29 cellular contexts compared by ENCODE assay signal in the genomic region with DNA sequence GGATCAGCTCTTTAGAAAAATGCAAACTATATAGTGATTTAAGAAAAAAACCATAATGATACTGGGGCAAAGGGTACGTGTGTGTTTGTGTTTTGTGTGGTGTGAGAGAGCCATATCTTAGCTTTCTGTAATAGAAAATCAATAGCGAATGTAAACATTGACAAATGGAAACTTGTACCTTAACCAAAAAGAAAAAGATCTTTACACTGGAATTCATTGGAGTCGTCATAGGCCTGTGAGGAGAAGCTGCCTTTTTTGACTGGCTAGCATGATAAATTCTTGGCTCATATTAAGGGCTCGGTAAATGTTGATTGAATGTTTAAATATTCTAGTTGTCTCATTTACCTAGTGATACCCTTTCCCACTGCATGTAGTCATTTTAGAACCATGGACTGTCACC.
"Had no signal": no experiment of that assay in that cellular context is flagged by ENCODE, and none has a peak within 500 bp of the region (broad histone marks: within the 10 kb centered on the region; RNA-seq: fewer than 3 reads in every experiment).

No MANE protein-coding gene starts in this region.

- H3K4me1 Mint-ChIP-seq: endodermal cell had no signal

- H3K9me3 Mint-ChIP-seq: endodermal cell had no signal

- FAIRE-seq: colon, endometrium, endothelial cell of umbilical vein, frontal cortex had no signal

- H3K27ac Mint-ChIP-seq: dendritic cell treated with granulocyte-macrophage colony-stimulating factor and Interleukin-4, amounts not matched to agents 40 ng/mL and 50 ng/mL, for 4 days; effector memory CD8-positive, alpha-beta T cell; endodermal cell had no signal

- H3K4me3 Mint-ChIP-seq: dendritic cell treated with granulocyte-macrophage colony-stimulating factor and Interleukin-4, amounts not matched to agents 40 ng/mL and 50 ng/mL, for 4 days; effector memory CD8-positive, alpha-beta T cell; endodermal cell had no signal

- DNase-seq: colonic mucosa; cortex of kidney; dermis blood vessel endothelial cell; dorsolateral prefrontal cortex; effector CD4-positive, alpha-beta T cell; effector CD8-positive, alpha-beta T cell; effector memory CD4-positive, alpha-beta T cell; effector memory CD8-positive, alpha-beta T cell; endodermal cell; erythroblast; esophagus squamous epithelium; foreskin fibroblast; foreskin keratinocyte; foreskin melanocyte; gastrocnemius medialis; glutamatergic neuron; head of caudate nucleus; heart left ventricle; heart right ventricle had no signal

- H3K27me3 ChIP-seq: colonic mucosa, dorsolateral prefrontal cortex, esophagus muscularis mucosa, esophagus squamous epithelium, foreskin keratinocyte, gastrocnemius medialis, gastroesophageal sphincter, heart left ventricle, heart right ventricle had no signal

- H3K4me1 ChIP-seq: colonic mucosa, esophagus muscularis mucosa, esophagus squamous epithelium, foreskin keratinocyte, gastrocnemius medialis, gastroesophageal sphincter, heart left ventricle, heart right ventricle had no signal

- H3K36me3 ChIP-seq: colonic mucosa, esophagus muscularis mucosa, esophagus squamous epithelium, gastrocnemius medialis, gastroesophageal sphincter, heart left ventricle, heart right ventricle had no signal

- H3K9me3 ChIP-seq: colonic mucosa, esophagus muscularis mucosa, esophagus squamous epithelium, gastrocnemius medialis, gastroesophageal sphincter had no signal

- H3K27me3 Mint-ChIP-seq: dendritic cell treated with granulocyte-macrophage colony-stimulating factor and Interleukin-4, amounts not matched to agents 40 ng/mL and 50 ng/mL, for 4 days; effector memory CD8-positive, alpha-beta T cell had no signal

- H3K4me3 ChIP-seq: colonic mucosa, coronary artery, dorsolateral prefrontal cortex, esophagus muscularis mucosa, esophagus squamous epithelium, gastrocnemius medialis, gastroesophageal sphincter, heart left ventricle, heart right ventricle had no signal

- H3K27ac ChIP-seq: colonic mucosa, coronary artery, dorsolateral prefrontal cortex, epithelial cell of prostate, esophagus muscularis mucosa, esophagus squamous epithelium, foreskin keratinocyte, gastrocnemius medialis, gastroesophageal sphincter, heart left ventricle, heart right ventricle had no signal

- ATAC-seq: effector memory CD8-positive, alpha-beta T cell; esophagus mucosa; foreskin keratinocyte; gastrocnemius medialis; gastroesophageal sphincter; heart left ventricle; heart right ventricle had no signal
